In genomic region chr1:114511048-114511785, GRCh38 we compare ENCODE assay signal across 8 cellular contexts. TPM values are rescaled to one million over a fixed set of nuclear protein-coding genes. Genes with fewer than 3 reads are reported as not detected.
A peak's percentile ranks its signal among the peaks of the same experiment; 100 is the strongest.
DNase-seq lines count a peak whose midpoint lies in the region; ATAC-seq and TF ChIP-seq lines count a peak whose summit lies in the region.

Gene TRIM33, minus strand, starts transcription at chr1:114511203. Its CDS starts 127 bp downstream, at chr1:114511076.

- H3K4me1 Mint-ChIP-seq in activated T-cell treated with anti-CD3 and anti-CD28 coated beads, Interleukin-2, amount 50 U/mL, for 72 hours (ENCODE audit: low read depth), result peaks cover 54% of the 10 kb centered on the region

- in situ Hi-C loops in Panc1 (cut with HindIII; ENCODE audit: low pct_unique_long_range_greater_than_20kb, low sequenced_read_pairs), result no loop called here

- WGBS in esophagus squamous epithelium, 2 donors, result 0% methylated on average over 22 of the region's 87 CpGs

- H3K27ac ChIP-seq in Panc1 (ENCODE audit: low read length), result peak within 1 kb of the TSS; percentile 93
- H3K27ac ChIP-seq in esophagus squamous epithelium, result peak within 1 kb of the TSS; percentile 94 to 99 (median 96)

- H3K36me3 ChIP-seq in Panc1 (ENCODE audit: control insufficient read depth, insufficient read depth, low read length), result peaks cover 4% of the 10 kb centered on the region; the same call in 1 of the 2 replicates
- H3K36me3 ChIP-seq in esophagus squamous epithelium, result peaks cover 0 to 2% (median 0%) of the 10 kb centered on the region in 3 donors

- CTCF ChIA-PET in Panc1 (lab: Charles Lee), result interaction anchor here (0.7 kb wide), 1 partner anchor 48 kb away, joined by 6 read pairs; no protein-coding TSS in a partner anchor

- DNase-seq in DMS79 (lab: John Stamatoyannopoulos, UW), result peak; percentile 61
- DNase-seq in KG1 (lab: John Stamatoyannopoulos, UW), result peak; percentile 89
- DNase-seq in Panc1 (ENCODE audit: low read depth, low spot score), result peak; percentile 43
- peak; percentile 93 to 96 for DNase-seq in activated T-cell treated with anti-CD3 and anti-CD28 coated beads, Interleukin-2, amount 50 U/mL, for 72 hours
- peak; percentile 62 for DNase-seq in esophagus squamous epithelium (lab: John Stamatoyannopoulos, UW)
- DNase-seq in myocyte (ENCODE audit: low read depth), result peak; percentile 95
- peak; percentile 78 to 91 for DNase-seq in stimulated activated CD8-positive, alpha-beta memory T cell treated with anti-CD3 and anti-CD28 coated beads, Interleukin-7, amount 100 ng/mL, for 4 hours (ENCODE audit: low read depth in 2 of 2)

- peak within 1 kb of the TSS; percentile 83 to 91 for H3K4me3 ChIP-seq in Panc1 (ENCODE audit: low read depth in 2 of 2, low read length in 2 of 2)
- peak within 1 kb of the TSS; percentile 79 to 97 (median 94) for H3K4me3 ChIP-seq in esophagus squamous epithelium

- peak within 1 kb of the TSS; percentile 98 to 100 for H3K4me3 Mint-ChIP-seq in activated T-cell treated with anti-CD3 and anti-CD28 coated beads, Interleukin-2, amount 50 U/mL, for 72 hours

- peak within 1 kb of the TSS; percentile 100 for H3K27ac Mint-ChIP-seq in activated T-cell treated with anti-CD3 and anti-CD28 coated beads, Interleukin-2, amount 50 U/mL, for 72 hours

- BruUV-seq in Panc1 (replicated peaks; lab: Mats Ljungman, UMichigan), result TSS peak; percentile 99

- intact Hi-C loops in Panc1 (cut with micrococcal nuclease; ENCODE audit: unreplicated experiment), result no loop called here
- intact Hi-C loops in esophagus squamous epithelium (cut with DNase I), result no loop called here

- peaks cover 5 to 14% of the 10 kb centered on the region in 2 donors for H3K36me3 Mint-ChIP-seq in activated T-cell treated with anti-CD3 and anti-CD28 coated beads, Interleukin-2, amount 50 U/mL, for 72 hours (ENCODE audit: insufficient read depth in 2 of 2)

- H3K27me3 Mint-ChIP-seq in activated T-cell treated with anti-CD3 and anti-CD28 coated beads, Interleukin-2, amount 50 U/mL, for 72 hours (ENCODE audit: low read depth), result no peaks in the 10 kb centered on the region

- POLR2A ChIA-PET in Panc1 (lab: Charles Lee), result interaction anchor here (0.5 kb wide), 1 partner anchor 69 kb away, joined by 4 read pairs; no protein-coding TSS in a partner anchor

- H3K9me3 ChIP-seq in Panc1 (ENCODE audit: control insufficient read depth, insufficient read depth, low read depth, low read length), result no peaks in the 10 kb centered on the region
- H3K9me3 ChIP-seq in esophagus squamous epithelium, result no peaks in the 10 kb centered on the region

- no peaks in the 10 kb centered on the region for H3K9me3 Mint-ChIP-seq in activated T-cell treated with anti-CD3 and anti-CD28 coated beads, Interleukin-2, amount 50 U/mL, for 72 hours

- peak in 3 of 4 donors; percentile 22 to 86 (median 50) for TF ChIP-seq POLR2A in esophagus squamous epithelium (IDR thresholded peaks at IDR 0.05)

- ATAC-seq in GM21737 (IDR thresholded peaks at IDR 0.05; ENCODE audit: unreplicated experiment), result peak; percentile 80
- ATAC-seq in Panc1, result peak; percentile 95
- peak; percentile 83 to 86 for ATAC-seq in activated T-cell treated with anti-CD3 and anti-CD28 coated beads, Interleukin-2, amount 50 U/mL, for 72 hours (replicated peaks in 1 of 2)

- peaks cover 8% of the 10 kb centered on the region for H3K4me1 ChIP-seq in Panc1 (ENCODE audit: control insufficient read depth, insufficient read depth, low read length)
- H3K4me1 ChIP-seq in esophagus squamous epithelium, result peaks cover 17 to 44% (median 31%) of the 10 kb centered on the region in 3 donors

- no peaks in the 10 kb centered on the region for H3K27me3 ChIP-seq in Panc1 (ENCODE audit: control insufficient read depth, insufficient read depth, low read length)
- H3K27me3 ChIP-seq in esophagus squamous epithelium, result no peaks in the 10 kb centered on the region

- no peak for TF ChIP-seq CTCF in Panc1 (IDR thresholded peaks at IDR 0.05)
- TF ChIP-seq CTCF in esophagus squamous epithelium (IDR thresholded peaks at IDR 0.05), result no peak

RNA-seq across cellular contexts. Expression of gene TRIM33, which starts in this region (rescaled TPM):
- 22.2 TPM for total RNA-seq in Panc1 (2021; ENCODE audit: unreplicated experiment)
- polyA plus RNA-seq in Panc1 (2012; ENCODE audit: insufficient read length), result 10.9 TPM
- total RNA-seq in activated T-cell treated with anti-CD3 and anti-CD28 coated beads, Interleukin-2, amount 50 U/mL, for 72 hours, result 10 to 100 TPM; 34.1 to 42.4 TPM
- 10 to 100 TPM; 19.1 to 38.7 (median 25.4) TPM for total RNA-seq in esophagus squamous epithelium
- total RNA-seq in myocyte, result 19.1 and 29.4 TPM in 2 replicates
- 7.6 TPM for polyA plus RNA-seq in myocyte (2012)

Comparison
In these comparisons a context has a peak if more than half of its experiments do, and no peak if none do; other contexts are left out.
1. Peak in every context shown above with its lines: DNase-seq, ATAC-seq, H3K4me3 ChIP-seq and H3K27ac ChIP-seq.
2. DNase-seq: peak in every context shown above with its lines; median percentile 95 in myocyte; 94 in activated T-cell treated with anti-CD3 and anti-CD28 coated beads, Interleukin-2, amount 50 U/mL, for 72 hours; 89 in KG1; 84 in stimulated activated CD8-positive, alpha-beta memory T cell treated with anti-CD3 and anti-CD28 coated beads, Interleukin-7, amount 100 ng/mL, for 4 hours; 62 in esophagus squamous epithelium; 61 in DMS79; 43 in Panc1.